In genomic region chr5:160092960-160093701, GRCh38 we compare ENCODE assay signal across 10 cellular contexts. TPM values are rescaled to one million over a fixed set of nuclear protein-coding genes. Genes with fewer than 3 reads are reported as not detected.
DNase-seq lines count a peak whose midpoint lies in the region; ATAC-seq and FAIRE-seq lines count a peak whose summit lies in the region.
"Had no signal": no experiment of that assay in that cellular context is flagged by ENCODE, and none has a peak within 500 bp of the region (broad histone marks: within the 10 kb centered on the region; RNA-seq: fewer than 3 reads in every experiment).

No MANE protein-coding gene starts in this region.

- H3K27me3 Mint-ChIP-seq in activated naive CD8-positive, alpha-beta T cell treated with anti-CD3 and anti-CD28 coated beads for 36 hours: no peaks in the 10 kb centered on the region

- intact Hi-C loops in sciatic nerve (cut with DNase I): no loop called here

- H3K4me3 Mint-ChIP-seq in activated naive CD8-positive, alpha-beta T cell treated with anti-CD3 and anti-CD28 coated beads for 36 hours: peak overlapping the region; percentile 16

- peaks cover 24% of the 10 kb centered on the region for H3K36me3 ChIP-seq in SJCRH30

- no peaks in the 10 kb centered on the region for H3K9me3 ChIP-seq in SJCRH30 (replicated peaks)
- H3K9me3 ChIP-seq: pancreas had no signal

- H3K4me3 ChIP-seq in SJCRH30: no peak overlapping the region
- H3K4me3 ChIP-seq: pancreas had no signal

- FAIRE-seq in GM18507 (lab: Jason Lieb, UNC): peak; percentile 92
- FAIRE-seq: pancreas had no signal

- H3K9me3 Mint-ChIP-seq in activated naive CD8-positive, alpha-beta T cell treated with anti-CD3 and anti-CD28 coated beads for 36 hours: no peaks in the 10 kb centered on the region

- H3K27me3 ChIP-seq in SJCRH30: no peaks in the 10 kb centered on the region
- H3K27me3 ChIP-seq: pancreas had no signal

- DNase-seq in GM18507 (ENCODE audit: extremely low spot score, insufficient read length, low read depth): no peak
- no peak for DNase-seq in activated naive CD8-positive, alpha-beta T cell treated with anti-CD3 and anti-CD28 coated beads for 36 hours
- DNase-seq in sciatic nerve (ENCODE audit: low spot score): no peak
- no peak for DNase-seq in SJCRH30
- DNase-seq in activated T-cell treated with anti-CD3 and anti-CD28 coated beads, Interleukin-2, amount 50 U/mL, for 48 hours: no peak
- DNase-seq: islet precursor cell; NK-92 treated with Interleukin-12 subunit alpha and Interleukin-12 subunit beta, amount 100 ng/mL, for 24 hours; pancreas had no signal

- peak overlapping the region; percentile 76 for H3K27ac Mint-ChIP-seq in activated naive CD8-positive, alpha-beta T cell treated with anti-CD3 and anti-CD28 coated beads for 36 hours

- H3K4me1 Mint-ChIP-seq in activated naive CD8-positive, alpha-beta T cell treated with anti-CD3 and anti-CD28 coated beads for 36 hours: peaks cover 22% of the 10 kb centered on the region

- peaks cover 29% of the 10 kb centered on the region for H3K36me3 Mint-ChIP-seq in activated naive CD8-positive, alpha-beta T cell treated with anti-CD3 and anti-CD28 coated beads for 36 hours

- no peak overlapping the region for H3K27ac ChIP-seq in SJCRH30
- H3K27ac ChIP-seq: pancreas had no signal

- peak; percentile 63 for ATAC-seq in GM19452 (IDR thresholded peaks at IDR 0.05; ENCODE audit: unreplicated experiment)
- peak; percentile 76 for ATAC-seq in HG02938 (IDR thresholded peaks at IDR 0.05; ENCODE audit: unreplicated experiment)
- ATAC-seq in sciatic nerve: no peak
- ATAC-seq: pancreas had no signal

- H3K4me1 ChIP-seq in SJCRH30: no peaks in the 10 kb centered on the region
- H3K4me1 ChIP-seq: pancreas had no signal

RNA-seq across cellular contexts. Expression of gene PWWP2A, which starts 26.1 kb away (rescaled TPM):
- 10 to 100 TPM; 17.1 to 17.8 TPM for total RNA-seq in activated naive CD8-positive, alpha-beta T cell treated with anti-CD3 and anti-CD28 coated beads for 36 hours
- 26.6 TPM for total RNA-seq in sciatic nerve
- total RNA-seq in SJCRH30 (2014; rRNA removed; shearing (Covaris generic)): 23.6 and 27.3 TPM in 2 replicates
